20 cellular contexts compared by ENCODE assay signal in the genomic region with DNA sequence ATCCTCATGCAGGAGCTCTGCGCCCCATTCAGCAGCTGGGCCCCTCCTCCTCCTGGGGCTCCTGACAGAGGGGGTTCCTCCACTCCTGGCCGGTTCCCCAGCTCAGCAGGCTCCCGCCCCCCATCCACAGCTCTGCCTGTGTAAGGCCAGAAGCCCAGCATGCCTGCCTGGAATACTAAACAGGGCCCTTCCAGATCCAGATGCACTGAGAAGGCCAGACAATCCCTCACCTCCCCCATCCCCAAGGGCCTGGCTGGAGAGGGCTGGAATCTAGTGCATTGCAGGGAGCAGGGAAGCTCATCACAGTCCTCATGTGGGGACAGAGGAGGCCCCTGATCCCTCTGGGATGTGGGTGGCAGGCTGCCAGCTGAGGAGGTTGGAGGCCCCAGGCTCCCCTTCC.
DNase-seq lines count a peak whose midpoint lies in the region; ATAC-seq and TF ChIP-seq lines count a peak whose summit lies in the region.
"Had no signal": no experiment of that assay in that cellular context is flagged by ENCODE, and none has a peak within 500 bp of the region (broad histone marks: within the 10 kb centered on the region; RNA-seq: fewer than 3 reads in every experiment).

No MANE protein-coding gene starts in this region.

- no peak overlapping the region for H3K27ac Mint-ChIP-seq in CD14-positive monocyte
- H3K27ac Mint-ChIP-seq: IgD-negative memory B cell, naive B cell had no signal

- no peak overlapping the region for H3K4me3 ChIP-seq in BE2C (ENCODE audit: low read depth, low read length)
- H3K4me3 ChIP-seq in parathyroid adenoma (ENCODE audit: low read depth, low read length) = no peak overlapping the region
- H3K4me3 ChIP-seq in psoas muscle = no peak overlapping the region
- H3K4me3 ChIP-seq: BLaER1 treated with 17β-estradiol and CSF1 and Interleukin-3, amounts not matched to agents 10 nM and 100 nM; breast epithelium; PC-9; upper lobe of right lung had no signal

- no peaks in the 10 kb centered on the region for H3K36me3 Mint-ChIP-seq in CD14-positive monocyte
- H3K36me3 Mint-ChIP-seq: IgD-negative memory B cell had no signal

- peaks cover 0 to 1% (median 1%) of the 10 kb centered on the region in 3 donors for H3K27me3 Mint-ChIP-seq in CD14-positive monocyte (ENCODE audit: low read depth in 3 of 3)
- H3K27me3 Mint-ChIP-seq: IgD-negative memory B cell had no signal

- ATAC-seq in psoas muscle = no peak
- ATAC-seq: upper lobe of right lung had no signal

- H3K4me1 Mint-ChIP-seq in CD14-positive monocyte = no peaks in the 10 kb centered on the region
- H3K4me1 Mint-ChIP-seq: IgD-negative memory B cell, naive B cell had no signal

- H3K9me3 ChIP-seq in BE2C = no peaks in the 10 kb centered on the region
- H3K9me3 ChIP-seq in parathyroid adenoma (ENCODE audit: control insufficient read depth, low read length) = no peaks in the 10 kb centered on the region
- H3K9me3 ChIP-seq in psoas muscle = no peaks in the 10 kb centered on the region
- H3K9me3 ChIP-seq: upper lobe of right lung had no signal

- no peak overlapping the region for H3K9ac ChIP-seq in parathyroid adenoma
- H3K9ac ChIP-seq: BLaER1 treated with 17β-estradiol and CSF1 and Interleukin-3, amounts not matched to agents 10 nM and 100 nM had no signal

- TF ChIP-seq CTCF in BE2C (IDR thresholded peaks at IDR 0.05; ENCODE audit: low read depth, low read length) (no peak), parathyroid adenoma (IDR thresholded peaks at IDR 0.05) (no peak), CD14-positive monocyte (IDR thresholded peaks at IDR 0.05) (no peak), psoas muscle (IDR thresholded peaks at IDR 0.05) (no peak)

- no peaks in the 10 kb centered on the region for H3K27me3 ChIP-seq in BE2C
- H3K27me3 ChIP-seq in parathyroid adenoma (ENCODE audit: control insufficient read depth, insufficient read depth, low read length) = no peaks in the 10 kb centered on the region
- no peaks in the 10 kb centered on the region for H3K27me3 ChIP-seq in psoas muscle (ENCODE audit: insufficient read depth in 3 of 3, low read length in 2 of 3)
- H3K27me3 ChIP-seq: BLaER1 treated with 17β-estradiol and CSF1 and Interleukin-3, amounts not matched to agents 10 nM and 100 nM; breast epithelium; upper lobe of right lung had no signal

- whole genome bisulfite sequencing in psoas muscle, 3 donors = 26 to 44% (median 43%) methylated on average over 2 to 3 of the region's 3 CpGs

- CTCF ChIA-PET in HEK293T (lab: Yijun Ruan, JAX) = interaction anchor here (0.6 kb wide), 1 partner anchor 50 kb away, joined by 3 read pairs; no protein-coding TSS in a partner anchor

- DNase-seq in BE2C (peak; percentile 53), amygdala (lab: John Stamatoyannopoulos, UW) (peak in 54 of 56 donors; percentile 9 to 89 (median 66)), hypothalamus (lab: John Stamatoyannopoulos, UW) (peak in 48 of 51 donors; percentile 8 to 93 (median 65)), CD14-positive monocyte (ENCODE audit: low spot score) (no peak), HEK293T (ENCODE audit: extremely low spot score) (no peak), T-helper 2 cell (no peak), psoas muscle (no peak)
- DNase-seq: activated CD4-positive, alpha-beta T cell treated with anti-CD3 and anti-CD28 coated beads, Interleukin-2, amount 50 U/mL, for 48 hours; activated effector memory CD4-positive, alpha-beta T cell treated with anti-CD3 and anti-CD28 coated beads, Interleukin-2, amount 50 U/mL, for 16 hours; mammary epithelial cell; naive B cell; NCI-H1436; NCI-H526 treated with DMSO at 0.1 percent for 48 hours; SIG-M5; upper lobe of right lung had no signal

- H3K27ac ChIP-seq in parathyroid adenoma (peak overlapping the region; percentile 17), psoas muscle (no peak overlapping the region)
- H3K27ac ChIP-seq: BLaER1 treated with 17β-estradiol and CSF1 and Interleukin-3, amounts not matched to agents 10 nM and 100 nM; breast epithelium; PC-9; upper lobe of right lung had no signal

- intact Hi-C loops in CD14-positive monocyte (cut with micrococcal nuclease) (no loop called here), psoas muscle (cut with DNase I) (no loop called here)

- H3K9me3 Mint-ChIP-seq in CD14-positive monocyte = peaks cover 1 to 24% (median 10%) of the 10 kb centered on the region in 7 donors

- H3K4me3 Mint-ChIP-seq in CD14-positive monocyte = no peak overlapping the region
- H3K4me3 Mint-ChIP-seq: IgD-negative memory B cell had no signal

- no peak overlapping the region for H3K4me2 ChIP-seq in parathyroid adenoma (ENCODE audit: low read length)
- H3K4me2 ChIP-seq: BLaER1 treated with 17β-estradiol and CSF1 and Interleukin-3, amounts not matched to agents 10 nM and 100 nM; PC-9 had no signal

- peak overlapping the region; percentile 63 for H2AFZ ChIP-seq in parathyroid adenoma
- H2AFZ ChIP-seq: PC-9 had no signal

- POLR2A ChIA-PET in HEK293T (lab: Yijun Ruan, JAX) = no interaction called here

- H3K36me3 ChIP-seq in BE2C = no peaks in the 10 kb centered on the region
- no peaks in the 10 kb centered on the region for H3K36me3 ChIP-seq in parathyroid adenoma (ENCODE audit: control insufficient read depth, insufficient read depth, low read length)
- no peaks in the 10 kb centered on the region for H3K36me3 ChIP-seq in psoas muscle (ENCODE audit: insufficient read depth in 1 of 2, low read depth in 1 of 2)
- H3K36me3 ChIP-seq: BLaER1 treated with 17β-estradiol and CSF1 and Interleukin-3, amounts not matched to agents 10 nM and 100 nM; breast epithelium; upper lobe of right lung had no signal

- H3K79me2 ChIP-seq in parathyroid adenoma = peaks cover 7% of the 10 kb centered on the region

- H3K4me1 ChIP-seq in BE2C (no peaks in the 10 kb centered on the region), parathyroid adenoma (peaks cover 18% of the 10 kb centered on the region), psoas muscle (no peaks in the 10 kb centered on the region)
- H3K4me1 ChIP-seq: BLaER1 treated with 17β-estradiol and CSF1 and Interleukin-3, amounts not matched to agents 10 nM and 100 nM; breast epithelium; upper lobe of right lung had no signal

TF ChIP-seq in HEK293T, 16 proteins besides CTCF, POLR2A, EP300 and RAD21:
- TF ChIP-seq SP1 (IDR thresholded peaks at IDR 0.05) = no peak
- no peak for TF ChIP-seq L3MBTL2 (conservative IDR thresholded peaks at IDR 0.05)
- TF ChIP-seq SUZ12 (IDR thresholded peaks at IDR 0.05) = no peak
- no peak for TF ChIP-seq CTBP1 (IDR thresholded peaks at IDR 0.05; ENCODE audit: borderline replicate concordance)
- TF ChIP-seq ARNT (IDR thresholded peaks at IDR 0.05) = no peak
- TF ChIP-seq, protein P1, sequence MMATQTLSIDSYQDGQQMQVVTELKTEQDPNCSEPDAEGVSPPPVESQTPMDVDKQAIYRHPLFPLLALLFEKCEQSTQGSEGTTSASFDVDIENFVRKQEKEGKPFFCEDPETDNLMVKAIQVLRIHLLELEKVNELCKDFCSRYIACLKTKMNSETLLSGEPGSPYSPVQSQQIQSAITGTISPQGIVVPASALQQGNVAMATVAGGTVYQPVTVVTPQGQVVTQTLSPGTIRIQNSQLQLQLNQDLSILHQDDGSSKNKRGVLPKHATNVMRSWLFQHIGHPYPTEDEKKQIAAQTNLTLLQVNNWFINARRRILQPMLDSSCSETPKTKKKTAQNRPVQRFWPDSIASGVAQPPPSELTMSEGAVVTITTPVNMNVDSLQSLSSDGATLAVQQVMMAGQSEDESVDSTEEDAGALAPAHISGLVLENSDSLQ (IDR thresholded peaks at IDR 0.05) = no peak
- TF ChIP-seq BHLHE40 (IDR thresholded peaks at IDR 0.05; ENCODE audit: borderline replicate concordance) = no peak
- no peak for TF ChIP-seq FOXK2 (IDR thresholded peaks at IDR 0.05)

Comparison
In these comparisons a context has a peak if more than half of its experiments do, and no peak if none do; other contexts are left out.
1. DNase-seq: peak in BE2C (single experiment), amygdala (54 of 56) and hypothalamus (48 of 51); none in CD14-positive monocyte (single experiment), HEK293T (single experiment), T-helper 2 cell (0 of 5) and psoas muscle (0 of 2).